Comparison of ENCODE assay signal across 13 cellular contexts in genomic region chr18:13386891-13387801, GRCh38.
"Had no signal": no experiment of that assay in that cellular context is flagged by ENCODE, and none has a peak within 500 bp of the region (broad histone marks: within the 10 kb centered on the region; RNA-seq: fewer than 3 reads in every experiment).

No MANE protein-coding gene starts in this region.

- H3K9me3 ChIP-seq: adrenal gland, tibial artery had no signal

- H3K27me3 ChIP-seq: adrenal gland, tibial artery had no signal

- H3K4me3 ChIP-seq: adrenal gland, tibial artery had no signal

- ATAC-seq: activated T-cell treated with anti-CD3 and anti-CD28 coated beads, Interleukin-2, amount 50 U/mL, for 72 hours; natural killer cell had no signal

- DNase-seq: activated T-cell treated with anti-CD3 and anti-CD28 coated beads, Interleukin-2, amount 50 U/mL, for 72 hours; central memory CD4-positive, alpha-beta T cell; erythroblast; hippocampal formation; mammary epithelial cell; natural killer cell; nucleus accumbens; SIG-M5; stimulated activated CD4-positive, alpha-beta T cell treated with anti-CD3 and anti-CD28 coated beads, Interleukin-4, amount 100 ng/mL, for 1 hour; stimulated activated CD8-positive, alpha-beta memory T cell treated with anti-CD3 and anti-CD28 coated beads, Interleukin-4, amount 100 ng/mL, for 48 hours; tibial artery had no signal

- H3K36me3 Mint-ChIP-seq: natural killer cell had no signal

- H3K4me3 Mint-ChIP-seq: activated T-cell treated with anti-CD3 and anti-CD28 coated beads, Interleukin-2, amount 50 U/mL, for 72 hours; dendritic cell treated with granulocyte-macrophage colony-stimulating factor and Interleukin-4, amounts not matched to agents 40 ng/mL and 50 ng/mL, for 4 days; natural killer cell had no signal

- H3K9me3 Mint-ChIP-seq: activated T-cell treated with anti-CD3 and anti-CD28 coated beads, Interleukin-2, amount 50 U/mL, for 72 hours; dendritic cell treated with granulocyte-macrophage colony-stimulating factor and Interleukin-4, amounts not matched to agents 40 ng/mL and 50 ng/mL, for 4 days; natural killer cell had no signal

- H3K27ac Mint-ChIP-seq: activated T-cell treated with anti-CD3 and anti-CD28 coated beads, Interleukin-2, amount 50 U/mL, for 72 hours; dendritic cell treated with granulocyte-macrophage colony-stimulating factor and Interleukin-4, amounts not matched to agents 40 ng/mL and 50 ng/mL, for 4 days; natural killer cell had no signal
